17 cellular contexts compared by ENCODE assay signal in the genomic region with DNA sequence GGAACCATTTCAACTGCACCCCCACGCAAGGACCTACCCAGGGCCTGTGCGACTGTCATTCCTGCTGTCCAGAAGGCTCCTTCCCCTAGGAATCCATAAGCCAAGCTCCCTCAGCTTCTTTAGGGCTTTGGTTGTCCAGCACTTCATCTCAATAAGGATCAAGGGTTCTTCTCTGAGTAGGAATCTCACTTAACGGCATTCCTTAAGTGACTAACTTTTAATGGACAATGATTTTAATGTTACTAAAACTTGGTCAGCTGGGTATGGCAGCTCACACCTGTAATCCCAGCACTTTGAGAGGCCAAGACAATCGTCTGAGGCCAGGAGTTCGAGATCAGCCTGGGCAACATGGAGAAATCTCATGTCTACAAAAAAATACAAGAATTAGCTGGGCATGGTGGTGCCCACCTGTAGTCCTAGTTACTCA. TPM values are rescaled to one million over a fixed set of nuclear protein-coding genes. Genes with fewer than 3 reads are reported as not detected.
A peak's percentile ranks its signal among the peaks of the same experiment; 100 is the strongest.
DNase-seq lines count a peak whose midpoint lies in the region; ATAC-seq, FAIRE-seq and TF ChIP-seq lines count a peak whose summit lies in the region.
"Had no signal": no experiment of that assay in that cellular context is flagged by ENCODE, and none has a peak within 500 bp of the region (broad histone marks: within the 10 kb centered on the region; RNA-seq: fewer than 3 reads in every experiment).

No MANE protein-coding gene starts in this region.

- no peak overlapping the region for H4K5ac ChIP-seq in H1 (ENCODE audit: insufficient read length, low read depth, low read length)

- H4K8ac ChIP-seq in H1 (ENCODE audit: extremely low read depth, insufficient read depth, low read length) = no peak overlapping the region

- H3K9me3 ChIP-seq in right cardiac atrium (ENCODE audit: control insufficient read depth, low read length) (no peaks in the 10 kb centered on the region), H1 (ENCODE audit: insufficient read depth in 2 of 2, low read depth in 1 of 2, low read length in 1 of 2) (no peaks in the 10 kb centered on the region), upper lobe of left lung (no peaks in the 10 kb centered on the region)
- no peaks in the 10 kb centered on the region for H3K9me3 ChIP-seq in naive thymus-derived CD4-positive, alpha-beta T cell (ENCODE audit: control insufficient read depth in 2 of 3, low read length in 3 of 3)
- H3K9me3 ChIP-seq: SJSA1 had no signal

- H2BK120ac ChIP-seq in H1 (replicated peaks; ENCODE audit: low read depth, low read length) = no peak overlapping the region

- H3K4ac ChIP-seq in H1 (replicated peaks; ENCODE audit: insufficient read length, low read depth, low read length) = no peak overlapping the region

- no peak overlapping the region for H4K91ac ChIP-seq in H1 (replicated peaks; ENCODE audit: insufficient read length, low read length)

- FAIRE-seq in H1 (lab: Jason Lieb, UNC) = no peak
- FAIRE-seq: H54 had no signal

- no peak overlapping the region for H3K18ac ChIP-seq in H1 (ENCODE audit: extremely low read depth, low read length)

- peaks cover 11% of the 10 kb centered on the region for H3K79me1 ChIP-seq in H1 (ENCODE audit: low read depth, low read length)

- DNase-seq in right cardiac atrium (no peak), left cardiac atrium (no peak), H1 (ENCODE audit: low read depth in 1 of 2, low spot score in 2 of 2) (no peak), upper lobe of left lung (no peak), caudate nucleus (lab: John Stamatoyannopoulos, UW) (no peak), GM19238 (ENCODE audit: insufficient read length, low spot score) (no peak)
- no peak for DNase-seq in naive thymus-derived CD4-positive, alpha-beta T cell
- DNase-seq: activated effector memory CD4-positive, alpha-beta T cell treated with anti-CD3 and anti-CD28 coated beads, Interleukin-2, amount 50 U/mL, for 16 hours; midbrain; NCI-H1105 treated with DMSO at 0.1 percent for 48 hours; NCI-H526; OCI-M1; stimulated activated CD4-positive, alpha-beta T cell treated with anti-CD3 and anti-CD28 coated beads, Interleukin-4, amount 100 ng/mL, for 1 hour; T-helper 2 cell had no signal

- TF ChIP-seq EP300 in H1 (IDR thresholded peaks at IDR 0.05; ENCODE audit: borderline replicate concordance in 1 of 2, low read depth in 2 of 2, low read length in 2 of 2) = no peak
- TF ChIP-seq EP300 in upper lobe of left lung (IDR thresholded peaks at IDR 0.05) = no peak

- H2BK12ac ChIP-seq in H1 (ENCODE audit: low read depth, low read length) = no peak overlapping the region

- no peak overlapping the region for H3K9ac ChIP-seq in H1 (replicated peaks in 1 of 4; ENCODE audit: extremely low read depth in 1 of 4, low read depth in 3 of 4, low read length in 3 of 4)

- no peak overlapping the region for H3K4me3 ChIP-seq in right cardiac atrium (ENCODE audit: low read length)
- no peak overlapping the region for H3K4me3 ChIP-seq in H1 (ENCODE audit: extremely low read depth in 1 of 4, insufficient read depth in 2 of 4, low read depth in 3 of 4, low read length in 4 of 4)
- H3K4me3 ChIP-seq in naive thymus-derived CD4-positive, alpha-beta T cell (ENCODE audit: low read length) = no peak overlapping the region
- H3K4me3 ChIP-seq in upper lobe of left lung = no peak overlapping the region
- H3K4me3 ChIP-seq: SJSA1 had no signal

- no peaks in the 10 kb centered on the region for H3K23me2 ChIP-seq in H1 (ENCODE audit: low read depth, low read length)

- TF ChIP-seq RAD21 in H1 (IDR thresholded peaks at IDR 0.05 in 1 of 2, conservative IDR thresholded peaks at IDR 0.05 in 1 of 2; ENCODE audit: low read depth in 2 of 2, low read length in 2 of 2) = no peak

- no peak overlapping the region for H3K56ac ChIP-seq in H1 (replicated peaks; ENCODE audit: insufficient read length, low read depth, low read length)

- H4K20me1 ChIP-seq in H1 (replicated peaks in 1 of 2; ENCODE audit: control insufficient read depth in 1 of 2, insufficient read depth in 2 of 2, low read length in 2 of 2) = peaks cover 10 to 20% of the 10 kb centered on the region in 2 experiments

- H3K36me3 ChIP-seq in H1 (ENCODE audit: control insufficient read depth in 2 of 4, insufficient read depth in 4 of 4, low read length in 3 of 4) (peaks cover 9 to 32% (median 18%) of the 10 kb centered on the region in 4 experiments), upper lobe of left lung (peaks cover 4 to 23% (median 16%) of the 10 kb centered on the region in 4 donors)
- peaks cover 0 to 28% (median 3%) of the 10 kb centered on the region in 3 experiments for H3K36me3 ChIP-seq in naive thymus-derived CD4-positive, alpha-beta T cell (ENCODE audit: control insufficient read depth in 2 of 3, insufficient read depth in 3 of 3, low read length in 3 of 3)

- 93% methylated on average over 5 of the region's 5 CpGs for WGBS in right cardiac atrium
- WGBS in H1 (ENCODE audit: extremely low coverage in 1 of 2, insufficient coverage in 1 of 2, insufficient read length in 1 of 2, insufficient replicate concordance in 2 of 2, low coverage in 1 of 2, low lambda C conversion rate in 2 of 2, missing lambda C conversion rate in 1 of 2), 2 experiments = 67% methylated on average over 5 of the region's 5 CpGs; no CpG with 5 or more reads in 1 of the 2 experiments
- 71 to 85% methylated on average over 4 to 5 of the region's 5 CpGs for WGBS in upper lobe of left lung, 2 donors

- no peak overlapping the region for H3K23ac ChIP-seq in H1 (ENCODE audit: insufficient read length)

- no peak overlapping the region for H2AFZ ChIP-seq in H1 (ENCODE audit: low read length)

- TF ChIP-seq POLR2A in H1 (IDR thresholded peaks at IDR 0.05; ENCODE audit: control extremely low read depth in 1 of 2, low read depth in 2 of 2, low read length in 2 of 2) = no peak
- TF ChIP-seq POLR2A in upper lobe of left lung (IDR thresholded peaks at IDR 0.05) = no peak

- H3K27me3 ChIP-seq in right cardiac atrium (ENCODE audit: control insufficient read depth, insufficient read depth) (no peaks in the 10 kb centered on the region), H1 (replicated peaks in 1 of 4; ENCODE audit: control insufficient read depth in 3 of 4, extremely low read depth in 1 of 4, insufficient read depth in 3 of 4, low read length in 3 of 4) (no peaks in the 10 kb centered on the region), upper lobe of left lung (no peaks in the 10 kb centered on the region)
- H3K27me3 ChIP-seq in naive thymus-derived CD4-positive, alpha-beta T cell (ENCODE audit: control insufficient read depth in 2 of 2, insufficient read depth in 2 of 2, low read length in 2 of 2) = no peaks in the 10 kb centered on the region
- H3K27me3 ChIP-seq: SJSA1 had no signal

- no peak for ATAC-seq in right cardiac atrium
- no peak for ATAC-seq in left cardiac atrium
- no peak for ATAC-seq in naive thymus-derived CD4-positive, alpha-beta T cell
- peak in 1 of 2 donors; percentile 41 for ATAC-seq in upper lobe of left lung (ENCODE audit: low FRiP score in 2 of 2)
- no peak for ATAC-seq in HG03135 (IDR thresholded peaks at IDR 0.05; ENCODE audit: unreplicated experiment)

- H3K14ac ChIP-seq in H1 (ENCODE audit: insufficient read length) = no peak overlapping the region

- H2BK20ac ChIP-seq in H1 (ENCODE audit: low read length) = no peak overlapping the region

- POLR2A ChIA-PET in H1 (lab: Charles Lee; ENCODE audit: partially characterized antibody) = interaction anchor here (0.6 to 8.8 kb wide), 4 partner anchors 14 to 115 kb away, joined by 3 to 87 read pairs (median 4); partner anchors contain the start of gene UBE2V1
- POLR2A ChIA-PET in naive thymus-derived CD4-positive, alpha-beta T cell (lab: Charles Lee) = interaction anchor here (0.5 to 1.2 kb wide), 4 partner anchors 10 to 78 kb away, joined by 3 read pairs; no protein-coding TSS in a partner anchor

- 0 out of 4 replicates have a peak overlapping the region, but pooled peaks of 1 of the 2 experiments have one; percentile 7 for H3K4me2 ChIP-seq in H1 (ENCODE audit: insufficient read depth in 1 of 2, low read depth in 2 of 2, low read length in 2 of 2)

- no peak overlapping the region for H2AK5ac ChIP-seq in H1 (ENCODE audit: low read depth, low read length)

- no peaks in the 10 kb centered on the region for H3K9me3 Mint-ChIP-seq in naive thymus-derived CD4-positive, alpha-beta T cell

- H2BK5ac ChIP-seq in H1 (ENCODE audit: low read depth, low read length) = no peak overlapping the region

- H3K79me2 ChIP-seq in H1 (ENCODE audit: control insufficient read depth in 1 of 2, insufficient read depth in 2 of 2, low read length in 2 of 2) = peaks cover 14 to 88% of the 10 kb centered on the region in 2 experiments

- peak overlapping the region; percentile 17 to 83 (median 55) for H3K27ac Mint-ChIP-seq in naive thymus-derived CD4-positive, alpha-beta T cell

- intact Hi-C loops in right cardiac atrium (cut with DNase I) = no loop called here
- intact Hi-C loops in left cardiac atrium (cut with DNase I) = no loop called here
- intact Hi-C loops in naive thymus-derived CD4-positive, alpha-beta T cell (cut with micrococcal nuclease) = no loop called here

- peak overlapping the region; percentile 15 for H3K27ac ChIP-seq in right cardiac atrium (ENCODE audit: low read length)
- no peak overlapping the region for H3K27ac ChIP-seq in H1 (ENCODE audit: low read depth, low read length)
- H3K27ac ChIP-seq in naive thymus-derived CD4-positive, alpha-beta T cell (ENCODE audit: low read depth, low read length) = no peak overlapping the region
- peak overlapping the region in 3 of 4 donors; percentile 9 to 44 (median 19) for H3K27ac ChIP-seq in upper lobe of left lung
- H3K27ac ChIP-seq in caudate nucleus (ENCODE audit: low read depth, low read length) = no peak overlapping the region
- H3K27ac ChIP-seq: SJSA1 had no signal

- H3K4me3 Mint-ChIP-seq in naive thymus-derived CD4-positive, alpha-beta T cell = no peak overlapping the region

- TF ChIP-seq CTCF in H1 (IDR thresholded peaks at IDR 0.05; ENCODE audit: control extremely low read depth in 1 of 3, insufficient read depth in 1 of 3, low read depth in 1 of 3, low read length in 3 of 3) (no peak), upper lobe of left lung (IDR thresholded peaks at IDR 0.05) (no peak)

- H2BK15ac ChIP-seq in H1 (ENCODE audit: low read length) = no peak overlapping the region

- CTCF ChIA-PET in H1 (lab: Charles Lee; ENCODE audit: partially characterized antibody) = interaction anchor here (0.8 to 6.0 kb wide), 11 partner anchors 9 to 120 kb away, joined by 3 to 32 read pairs (median 4); partner anchors contain the start of gene PEDS1
- CTCF ChIA-PET in naive thymus-derived CD4-positive, alpha-beta T cell (lab: Charles Lee) = interaction anchor here (1.6 kb wide), 1 partner anchor 21 kb away, joined by 6 read pairs; no protein-coding TSS in a partner anchor

- H3K27me3 Mint-ChIP-seq in naive thymus-derived CD4-positive, alpha-beta T cell = no peaks in the 10 kb centered on the region

- peaks cover 0 to 20% (median 11%) of the 10 kb centered on the region in 5 donors for H3K36me3 Mint-ChIP-seq in naive thymus-derived CD4-positive, alpha-beta T cell

- H3K4me1 ChIP-seq in right cardiac atrium (ENCODE audit: control insufficient read depth, insufficient read depth, low read length) (peaks cover 11% of the 10 kb centered on the region), H1 (replicated peaks in 1 of 4; ENCODE audit: control insufficient read depth in 3 of 4, insufficient read depth in 4 of 4, low read length in 3 of 4) (peaks cover 0 to 11% (median 8%) of the 10 kb centered on the region in 4 experiments; a peak in 5 of 7 replicates), upper lobe of left lung (peaks cover 27 to 68% (median 35%) of the 10 kb centered on the region in 4 donors)
- H3K4me1 ChIP-seq in naive thymus-derived CD4-positive, alpha-beta T cell (ENCODE audit: control insufficient read depth in 2 of 2, insufficient read depth in 2 of 2, low read length in 2 of 2) = peaks cover 11 to 17% of the 10 kb centered on the region in 2 donors

- peaks cover 30 to 68% (median 55%) of the 10 kb centered on the region in 7 donors for H3K4me1 Mint-ChIP-seq in naive thymus-derived CD4-positive, alpha-beta T cell

RNA-seq across cellular contexts. Expression of gene UBE2V1, which starts 13.4 kb away (rescaled TPM):
- 100 to 1,000 TPM in 1 of 4 donors, 10 to 100 TPM in 3; 86.8 to 120 (median 91.9) TPM for total RNA-seq in right cardiac atrium
- 86.0 TPM for polyA plus RNA-seq in right cardiac atrium
- total RNA-seq in left cardiac atrium = 100 to 1,000 TPM in 1 of 2 donors, 10 to 100 TPM in 1; 77.4 to 109 TPM
- 184 and 185 TPM in 2 replicates for total RNA-seq in H1 (2021; fragmentation: NEBNext Ultra II Directional; extraction: Animal tissue kit (Norgen Biotek cat#: 25700))
- 131 and 141 TPM in 2 replicates for polyA plus RNA-seq in H1 (2011; rRNA removed)
- 114 TPM for polyA plus RNA-seq in H1 (2011; cell fraction: cytosol; rRNA removed)
- 64.5 TPM for polyA plus RNA-seq in H1 (2011; cell fraction: nucleus; rRNA removed)
- polyA plus RNA-seq in H1 (2012, experiment 1 of 2) = 130 to 225 TPM (median 146 TPM) in 4 replicates
- 129 TPM for polyA plus RNA-seq in H1 (2012, experiment 2 of 2)
- 239 TPM for polyA plus RNA-seq in H1 (2013, experiment 1 of 2)
- 238 TPM for polyA plus RNA-seq in H1 (2013, experiment 2 of 2)
- 96.4 and 107 TPM in 2 replicates for polyA minus RNA-seq in H1 (2011; rRNA and poly(A)+ RNA removed)
- polyA minus RNA-seq in H1 (2011; cell fraction: cytosol; rRNA and poly(A)+ RNA removed) = 47.3 TPM
- 89.1 TPM for polyA minus RNA-seq in H1 (2011; cell fraction: nucleus; rRNA and poly(A)+ RNA removed)
- total RNA-seq in naive thymus-derived CD4-positive, alpha-beta T cell = 100 to 1,000 TPM; 131 to 167 (median 140) TPM
- 100 to 1,000 TPM; 128 to 134 TPM for polyA plus RNA-seq in naive thymus-derived CD4-positive, alpha-beta T cell
- total RNA-seq in upper lobe of left lung = 100 to 1,000 TPM in 1 of 6 donors, 10 to 100 TPM in 5; 50.3 to 116 (median 69.9) TPM

RNA-seq across cellular contexts. Expression of gene PEDS1, which starts 53.9 kb away (rescaled TPM):
- total RNA-seq in right cardiac atrium (10 to 100 TPM; 19.3 to 25.2 (median 21.6) TPM), left cardiac atrium (10 to 100 TPM; 17.7 to 21.8 TPM), upper lobe of left lung (10 to 100 TPM; 30.4 to 59.3 (median 34.2) TPM)
- polyA plus RNA-seq in right cardiac atrium (26.8 TPM), H1 (2011; rRNA removed) (75.9 and 82.7 TPM in 2 replicates)
- 28.9 and 33.3 TPM in 2 replicates for total RNA-seq in H1 (2021; fragmentation: NEBNext Ultra II Directional; extraction: Animal tissue kit (Norgen Biotek cat#: 25700))
- 32.6 TPM for polyA plus RNA-seq in H1 (2011; cell fraction: cytosol; rRNA removed)
- 44.3 TPM for polyA plus RNA-seq in H1 (2011; cell fraction: nucleus; rRNA removed)
- polyA plus RNA-seq in H1 (2012, experiment 1 of 2) = 23.4 to 37.5 TPM (median 32.2 TPM) in 4 replicates
- polyA plus RNA-seq in H1 (2012, experiment 2 of 2) = 31.5 TPM
- 51.2 TPM for polyA plus RNA-seq in H1 (2013, experiment 1 of 2)
- polyA plus RNA-seq in H1 (2013, experiment 2 of 2) = 59.3 TPM
- 63.8 and 102 TPM in 2 replicates for polyA minus RNA-seq in H1 (2011; rRNA and poly(A)+ RNA removed)
- polyA minus RNA-seq in H1 (2011; cell fraction: cytosol; rRNA and poly(A)+ RNA removed) = 37.4 TPM
- 12.9 TPM for polyA minus RNA-seq in H1 (2011; cell fraction: nucleus; rRNA and poly(A)+ RNA removed)
- total RNA-seq in naive thymus-derived CD4-positive, alpha-beta T cell = 10 to 100 TPM; 16.0 to 27.6 (median 20.8) TPM
- polyA plus RNA-seq in naive thymus-derived CD4-positive, alpha-beta T cell = 10 to 100 TPM; 18.1 to 29.3 TPM

Comparison
In these comparisons a context has a peak if more than half of its experiments do, and no peak if none do; other contexts are left out.
1. H3K27ac ChIP-seq: peak in right cardiac atrium (single experiment) and upper lobe of left lung (3 of 4); none in H1 (single experiment), naive thymus-derived CD4-positive, alpha-beta T cell (single experiment) and caudate nucleus (single experiment).